ENCODE assay signal across 8 cellular contexts in genomic region chr22:46758867-46759290, GRCh38. TPM values are rescaled to one million over a fixed set of nuclear protein-coding genes. Genes with fewer than 3 reads are reported as not detected.
DNase-seq lines count a peak whose midpoint lies in the region; ATAC-seq, FAIRE-seq and TF ChIP-seq lines count a peak whose summit lies in the region.

No MANE protein-coding gene starts in this region.

- peaks cover 31% of the 10 kb centered on the region for H3K79me2 ChIP-seq in PC-9 (ENCODE audit: low read depth)
- H3K79me2 ChIP-seq in astrocyte (ENCODE audit: insufficient read depth, low read length) = peaks cover 29% of the 10 kb centered on the region

- intact Hi-C loops in PC-9 (cut with micrococcal nuclease; ENCODE audit: unreplicated experiment) = loop anchor here (2.0 kb wide), 1 partner anchor 20 kb away; the partner anchor contains the start of gene CERK

- CTCF ChIA-PET in PC-9 (lab: Charles Lee) = interaction anchor here (0.8 to 1.1 kb wide), 2 partner anchors 15 to 17 kb away, joined by 3 to 5 read pairs; no protein-coding TSS in a partner anchor

- no peaks in the 10 kb centered on the region for H3K27me3 ChIP-seq in BE2C
- no peaks in the 10 kb centered on the region for H3K27me3 ChIP-seq in PC-9 (ENCODE audit: insufficient read depth, low read depth)
- H3K27me3 ChIP-seq in astrocyte (ENCODE audit: insufficient read depth, low read length) = no peaks in the 10 kb centered on the region

- H3K4me3 ChIP-seq in BE2C (ENCODE audit: low read depth, low read length) (no peak overlapping the region), PC-9 (no peak overlapping the region), astrocyte (ENCODE audit: insufficient read depth, low read depth, low read length) (no peak overlapping the region)

- peak overlapping the region; percentile 48 for H3K27ac Mint-ChIP-seq in astrocyte (ENCODE audit: unreplicated experiment)

- BruUV-seq in PC-9 (replicated peaks; lab: Mats Ljungman, UMichigan) = no TSS peak

- H4K20me1 ChIP-seq in PC-9 (ENCODE audit: insufficient read depth) (peaks cover 5% of the 10 kb centered on the region; the same call in 1 of the 2 replicates), astrocyte (ENCODE audit: insufficient read depth, low read length) (peaks cover under 1% of the 10 kb centered on the region)

- TF ChIP-seq CTCF in BE2C (IDR thresholded peaks at IDR 0.05; ENCODE audit: low read depth, low read length) (peak; percentile 90), PC-9 (conservative IDR thresholded peaks at IDR 0.05) (peak; percentile 86), astrocyte (IDR thresholded peaks at IDR 0.05; ENCODE audit: insufficient read depth, low read depth, low read length) (peak; percentile 66)

- H3K9me3 ChIP-seq in BE2C (no peaks in the 10 kb centered on the region), PC-9 (ENCODE audit: insufficient read depth, low read depth) (peaks cover 4% of the 10 kb centered on the region; the same call in 1 of the 2 replicates), astrocyte (ENCODE audit: insufficient read depth, low read depth, low read length) (peaks cover 5% of the 10 kb centered on the region)

- no peaks in the 10 kb centered on the region for H3K9me2 ChIP-seq in PC-9 (ENCODE audit: insufficient read depth)

- FAIRE-seq in GM19239 (lab: Jason Lieb, UNC) = peak; percentile 81
- FAIRE-seq in astrocyte (lab: Jason Lieb, UNC) = peak; percentile 37

- POLR2A ChIA-PET in PC-9 (lab: Charles Lee; ENCODE audit: unreplicated experiment) = no interaction called here

- peaks cover 9% of the 10 kb centered on the region for H3K9me3 Mint-ChIP-seq in astrocyte (ENCODE audit: unreplicated experiment)

- no peak overlapping the region for H2AFZ ChIP-seq in PC-9
- no peak overlapping the region for H2AFZ ChIP-seq in astrocyte (ENCODE audit: low read depth, low read length)

- peaks cover 29% of the 10 kb centered on the region for H3F3A ChIP-seq in PC-9 (ENCODE audit: insufficient read depth, low read depth)

- no peaks in the 10 kb centered on the region for H3K27me3 Mint-ChIP-seq in astrocyte (ENCODE audit: low read depth, unreplicated experiment)

- H3K36me3 ChIP-seq in BE2C (no peaks in the 10 kb centered on the region), PC-9 (ENCODE audit: low read depth) (no peaks in the 10 kb centered on the region), astrocyte (ENCODE audit: insufficient read depth, low read length) (no peaks in the 10 kb centered on the region)

- peaks cover 17% of the 10 kb centered on the region for H3K4me1 Mint-ChIP-seq in astrocyte (ENCODE audit: low read depth, unreplicated experiment)

- no peak for ATAC-seq in HG02970 (IDR thresholded peaks at IDR 0.05; ENCODE audit: low FRiP score, unreplicated experiment)

- no peak overlapping the region for H3K4me2 ChIP-seq in PC-9
- H3K4me2 ChIP-seq in astrocyte (ENCODE audit: low read length) = no peak overlapping the region

- H3K9ac ChIP-seq in astrocyte (ENCODE audit: low read length) = no peak overlapping the region

- H3K4me3 Mint-ChIP-seq in astrocyte (ENCODE audit: unreplicated experiment) = no peak overlapping the region

- H3K27ac ChIP-seq in PC-9 (no peak overlapping the region), astrocyte (ENCODE audit: low read depth, low read length) (no peak overlapping the region)

- DNase-seq in BE2C = no peak
- DNase-seq in GM19239 (ENCODE audit: insufficient read length, low spot score) = no peak
- DNase-seq in PC-9 = peak; percentile 54 to 73
- DNase-seq in astrocyte (ENCODE audit: low read depth) = peak; percentile 41
- peak; percentile 70 for DNase-seq in iris pigment epithelial cell (ENCODE audit: low read depth)
- peak; percentile 63 for DNase-seq in stimulated activated CD4-positive, alpha-beta T cell treated with anti-CD3 and anti-CD28 coated beads, Interleukin-4, amount 100 ng/mL, for 24 hours
- no peak for DNase-seq in GM19240 (ENCODE audit: insufficient read length, low spot score)

- peaks cover 13% of the 10 kb centered on the region for H3K36me3 Mint-ChIP-seq in astrocyte (ENCODE audit: low read depth, unreplicated experiment)

- H3K4me1 ChIP-seq in BE2C (peaks cover 6% of the 10 kb centered on the region; the same call in 1 of the 2 replicates), PC-9 (replicated peaks; ENCODE audit: insufficient read depth) (peaks cover 27% of the 10 kb centered on the region), astrocyte (ENCODE audit: insufficient read depth, low read length) (peaks cover 21% of the 10 kb centered on the region)

RNA-seq across cellular contexts. Expression of gene TBC1D22A, which starts 3.6 kb away (rescaled TPM):
- 7.5 TPM for polyA plus RNA-seq in BE2C (2012; ENCODE audit: insufficient read depth, insufficient read length, low read depth)
- total RNA-seq in PC-9 (2021) (40.3 and 41.4 TPM in 2 replicates), astrocyte (20.9 and 24.2 TPM in 2 replicates)

RNA-seq across cellular contexts. Expression of gene CERK, which starts 20.8 kb away (rescaled TPM):
- 82.7 TPM for polyA plus RNA-seq in BE2C (2012; ENCODE audit: insufficient read depth, insufficient read length, low read depth)
- total RNA-seq in PC-9 (2021) (24.9 and 25.9 TPM in 2 replicates), astrocyte (18.8 and 23.2 TPM in 2 replicates)

Comparison
In these comparisons a context has a peak if more than half of its experiments do, and no peak if none do; other contexts are left out.
1. DNase-seq: peak in PC-9 (2 of 2), astrocyte (single experiment), iris pigment epithelial cell (single experiment) and stimulated activated CD4-positive, alpha-beta T cell treated with anti-CD3 and anti-CD28 coated beads, Interleukin-4, amount 100 ng/mL, for 24 hours (single experiment); none in BE2C (single experiment), GM19239 (single experiment) and GM19240 (single experiment).
2. Peak in every context shown above with its lines, with median percentiles within 50 percentile points of each other: CTCF ChIP-seq.